ENCODE assay signal across 13 cellular contexts in genomic region chr17:6643460-6644125, GRCh38. TPM values are rescaled to one million over a fixed set of nuclear protein-coding genes. Genes with fewer than 3 reads are reported as not detected.
DNase-seq lines count a peak whose midpoint lies in the region; ATAC-seq and TF ChIP-seq lines count a peak whose summit lies in the region.
"Had no signal": no experiment of that assay in that cellular context is flagged by ENCODE, and none has a peak within 500 bp of the region (broad histone marks: within the 10 kb centered on the region; RNA-seq: fewer than 3 reads in every experiment).

No MANE protein-coding gene starts in this region.

- peak overlapping the region; percentile 96 for H3K4me2 ChIP-seq in skeletal muscle satellite cell (ENCODE audit: low read length)

- no peak for TF ChIP-seq CTCF in activated CD8-positive, alpha-beta T cell treated with anti-CD3 and anti-CD28 coated beads for 36 hours (IDR thresholded peaks at IDR 0.05)
- TF ChIP-seq CTCF in A673 (conservative IDR thresholded peaks at IDR 0.05; ENCODE audit: low read depth, low read length) (no peak), vagina (IDR thresholded peaks at IDR 0.05) (no peak)

- TF ChIP-seq POLR2A in vagina (IDR thresholded peaks at IDR 0.05), result no peak

- peak overlapping the region; percentile 8 for H3K4me3 Mint-ChIP-seq in activated CD8-positive, alpha-beta T cell treated with anti-CD3 and anti-CD28 coated beads for 36 hours
- no peak overlapping the region for H3K4me3 Mint-ChIP-seq in activated CD8-positive, alpha-beta T cell treated with anti-CD3 and anti-CD28 coated beads, Interleukin-2, amount 10 ng/mL, durations not matched to agents 7 days and 5 days

- H3K4me3 ChIP-seq in esophagus (ENCODE audit: low read depth in 1 of 2, low read length in 2 of 2) (no peak overlapping the region), skeletal muscle satellite cell (ENCODE audit: low read length) (no peak overlapping the region), A673 (ENCODE audit: low read depth, low read length, poor library complexity, severe bottlenecking) (no peak overlapping the region), vagina (no peak overlapping the region)
- H3K4me3 ChIP-seq: dorsolateral prefrontal cortex, prostate gland, testis had no signal

- H3K9me3 Mint-ChIP-seq in activated CD8-positive, alpha-beta T cell treated with anti-CD3 and anti-CD28 coated beads for 36 hours, result no peaks in the 10 kb centered on the region
- no peaks in the 10 kb centered on the region for H3K9me3 Mint-ChIP-seq in activated CD8-positive, alpha-beta T cell treated with anti-CD3 and anti-CD28 coated beads, Interleukin-2, amount 10 ng/mL, durations not matched to agents 7 days and 5 days (ENCODE audit: insufficient read depth)

- no peak for DNase-seq in activated CD8-positive, alpha-beta T cell treated with anti-CD3 and anti-CD28 coated beads for 36 hours
- DNase-seq in activated CD8-positive, alpha-beta T cell treated with anti-CD3 and anti-CD28 coated beads, Interleukin-2, amount 10 ng/mL, durations not matched to agents 7 days and 5 days, result no peak
- DNase-seq in NCI-H2196 treated with DMSO at 0.1 percent for 48 hours (lab: John Stamatoyannopoulos, UW; ENCODE audit: unreplicated experiment) (peak; percentile 18), HUDEP-2 (lab: John Stamatoyannopoulos, UW; ENCODE audit: unreplicated experiment in 76 of 76) (no peak), A673 (ENCODE audit: low spot score) (no peak), vagina (ENCODE audit: extremely low spot score in 2 of 2) (no peak)
- DNase-seq: activated CD4-positive, CD25-positive, alpha-beta regulatory T cell treated with anti-CD3 and anti-CD28 coated beads, Interleukin-2, amount 50 U/mL, for 72 hours; dorsolateral prefrontal cortex; NCI-H748 treated with DMSO at 0.1 percent for 48 hours; testis had no signal

- no peaks in the 10 kb centered on the region for H3K27me3 Mint-ChIP-seq in activated CD8-positive, alpha-beta T cell treated with anti-CD3 and anti-CD28 coated beads for 36 hours
- H3K27me3 Mint-ChIP-seq in activated CD8-positive, alpha-beta T cell treated with anti-CD3 and anti-CD28 coated beads, Interleukin-2, amount 10 ng/mL, durations not matched to agents 7 days and 5 days (ENCODE audit: low read depth), result no peaks in the 10 kb centered on the region

- BruUV-seq in A673 (replicated peaks; lab: Mats Ljungman, UMichigan), result no TSS peak

- H3K27me3 ChIP-seq in esophagus (ENCODE audit: control insufficient read depth in 1 of 2, insufficient read depth in 2 of 2, low read length in 2 of 2), result no peaks in the 10 kb centered on the region
- H3K27me3 ChIP-seq in skeletal muscle satellite cell (ENCODE audit: control insufficient read depth, insufficient read depth, low read length), result no peaks in the 10 kb centered on the region
- H3K27me3 ChIP-seq in A673 (replicated peaks; ENCODE audit: insufficient read depth, low read depth, low read length, poor library complexity), result no peaks in the 10 kb centered on the region
- no peaks in the 10 kb centered on the region for H3K27me3 ChIP-seq in vagina
- H3K27me3 ChIP-seq: dorsolateral prefrontal cortex, testis had no signal

- H3K9me3 ChIP-seq in esophagus (ENCODE audit: control insufficient read depth in 2 of 2, insufficient read depth in 1 of 2, low read depth in 1 of 2, low read length in 1 of 2), result no peaks in the 10 kb centered on the region
- no peaks in the 10 kb centered on the region for H3K9me3 ChIP-seq in skeletal muscle satellite cell (replicated peaks; ENCODE audit: low read length)
- H3K9me3 ChIP-seq in A673 (ENCODE audit: low read depth, low read length, poor library complexity, severe bottlenecking), result no peaks in the 10 kb centered on the region
- no peaks in the 10 kb centered on the region for H3K9me3 ChIP-seq in vagina
- H3K9me3 ChIP-seq: prostate gland, testis had no signal

- H3K27ac Mint-ChIP-seq in activated CD8-positive, alpha-beta T cell treated with anti-CD3 and anti-CD28 coated beads for 36 hours, result peak overlapping the region; percentile 77
- H3K27ac Mint-ChIP-seq in activated CD8-positive, alpha-beta T cell treated with anti-CD3 and anti-CD28 coated beads, Interleukin-2, amount 10 ng/mL, durations not matched to agents 7 days and 5 days, result no peak overlapping the region

- 60 to 78% methylated on average over 5 of the region's 5 CpGs for WGBS in esophagus, 2 donors

- H3K36me3 Mint-ChIP-seq in activated CD8-positive, alpha-beta T cell treated with anti-CD3 and anti-CD28 coated beads for 36 hours (ENCODE audit: low read depth), result peaks cover 44% of the 10 kb centered on the region
- peaks cover 58% of the 10 kb centered on the region for H3K36me3 Mint-ChIP-seq in activated CD8-positive, alpha-beta T cell treated with anti-CD3 and anti-CD28 coated beads, Interleukin-2, amount 10 ng/mL, durations not matched to agents 7 days and 5 days (ENCODE audit: low read depth)

- H3K9ac ChIP-seq in skeletal muscle satellite cell (ENCODE audit: low read depth, low read length), result no peak overlapping the region

- CTCF ChIA-PET in activated CD8-positive, alpha-beta T cell treated with anti-CD3 and anti-CD28 coated beads for 36 hours (lab: Charles Lee), result no interaction called here
- CTCF ChIA-PET in activated CD8-positive, alpha-beta T cell treated with anti-CD3 and anti-CD28 coated beads, Interleukin-2, amount 10 ng/mL, durations not matched to agents 7 days and 5 days (lab: Charles Lee), result no interaction called here
- CTCF ChIA-PET in A673 (lab: Charles Lee), result no interaction called here

- H3K36me3 ChIP-seq in esophagus (ENCODE audit: control insufficient read depth in 2 of 2, insufficient read depth in 2 of 2, low read length in 1 of 2) (peaks cover 0 to 5% of the 10 kb centered on the region in 2 donors), skeletal muscle satellite cell (ENCODE audit: insufficient read depth, low read length) (peaks cover 47% of the 10 kb centered on the region), A673 (ENCODE audit: insufficient read depth, low read length, poor library complexity, severe bottlenecking) (peaks cover 41% of the 10 kb centered on the region), vagina (peaks cover 0 to 15% of the 10 kb centered on the region in 2 donors)
- H3K36me3 ChIP-seq: prostate gland had no signal

- intact Hi-C loops in activated CD8-positive, alpha-beta T cell treated with anti-CD3 and anti-CD28 coated beads for 36 hours (cut with micrococcal nuclease), result loop anchor here (10.0 kb wide), 1 partner anchor 169 kb away; no protein-coding TSS in a partner anchor
- intact Hi-C loops in A673 (cut with micrococcal nuclease; ENCODE audit: unreplicated experiment) (loop anchor here (10.0 kb wide), 1 partner anchor 169 kb away; no protein-coding TSS in a partner anchor), vagina (cut with DNase I) (no loop called here)

- H3K4me1 Mint-ChIP-seq in activated CD8-positive, alpha-beta T cell treated with anti-CD3 and anti-CD28 coated beads for 36 hours (ENCODE audit: low read depth), result peaks cover 60% of the 10 kb centered on the region
- H3K4me1 Mint-ChIP-seq in activated CD8-positive, alpha-beta T cell treated with anti-CD3 and anti-CD28 coated beads, Interleukin-2, amount 10 ng/mL, durations not matched to agents 7 days and 5 days (ENCODE audit: low read depth), result peaks cover 64% of the 10 kb centered on the region

- no peak for ATAC-seq in activated CD8-positive, alpha-beta T cell treated with anti-CD3 and anti-CD28 coated beads for 36 hours
- ATAC-seq in activated CD8-positive, alpha-beta T cell treated with anti-CD3 and anti-CD28 coated beads, Interleukin-2, amount 10 ng/mL, durations not matched to agents 7 days and 5 days, result no peak

- POLR2A ChIA-PET in activated CD8-positive, alpha-beta T cell treated with anti-CD3 and anti-CD28 coated beads for 36 hours (lab: Charles Lee), result interaction anchor here (0.6 kb wide), 1 partner anchor 78 kb away, joined by 3 read pairs; no protein-coding TSS in a partner anchor
- POLR2A ChIA-PET in activated CD8-positive, alpha-beta T cell treated with anti-CD3 and anti-CD28 coated beads, Interleukin-2, amount 10 ng/mL, durations not matched to agents 7 days and 5 days (lab: Charles Lee), result no interaction called here
- POLR2A ChIA-PET in A673 (lab: Charles Lee; ENCODE audit: low non-redundant PET), result no interaction called here

- H3K4me1 ChIP-seq in esophagus (ENCODE audit: control insufficient read depth in 2 of 2, insufficient read depth in 2 of 2, low read length in 1 of 2), result peaks cover 9% of the 10 kb centered on the region in 2 donors
- peaks cover 34% of the 10 kb centered on the region for H3K4me1 ChIP-seq in skeletal muscle satellite cell (ENCODE audit: control insufficient read depth, insufficient read depth, low read length)
- H3K4me1 ChIP-seq in A673 (ENCODE audit: insufficient read depth, low read length, poor library complexity, severe bottlenecking), result peaks cover 18% of the 10 kb centered on the region
- peaks cover 39% of the 10 kb centered on the region for H3K4me1 ChIP-seq in vagina

- peak overlapping the region; percentile 20 to 47 for H3K27ac ChIP-seq in esophagus (ENCODE audit: low read depth in 2 of 2, low read length in 1 of 2)
- no peak overlapping the region for H3K27ac ChIP-seq in A673 (ENCODE audit: low read depth, low read length, poor library complexity, severe bottlenecking)
- no peak overlapping the region for H3K27ac ChIP-seq in vagina
- H3K27ac ChIP-seq: prostate gland, testis had no signal

RNA-seq across cellular contexts. Expression of gene TXNDC17, which starts 2.7 kb away (rescaled TPM):
- 100 to 1,000 TPM in 1 of 2 experiments, 10 to 100 TPM in 1; 100.0 to 103 TPM for total RNA-seq in activated CD8-positive, alpha-beta T cell treated with anti-CD3 and anti-CD28 coated beads for 36 hours
- total RNA-seq in activated CD8-positive, alpha-beta T cell treated with anti-CD3 and anti-CD28 coated beads, Interleukin-2, amount 10 ng/mL, durations not matched to agents 7 days and 5 days, result 10 to 100 TPM; 81.8 to 94.7 TPM
- polyA plus RNA-seq in esophagus, result 100 to 1,000 TPM; 578 to 612 TPM
- total RNA-seq in skeletal muscle satellite cell (2012; rRNA removed), result 159 and 173 TPM in 2 replicates
- total RNA-seq in A673 (2021) (140 and 147 TPM in 2 replicates), vagina (164 TPM)

RNA-seq across cellular contexts. Expression of gene KIAA0753, which starts 3.1 kb away (rescaled TPM):
- total RNA-seq in activated CD8-positive, alpha-beta T cell treated with anti-CD3 and anti-CD28 coated beads for 36 hours, result 10 to 100 TPM; 16.5 to 17.3 TPM
- 10 to 100 TPM; 14.0 to 19.5 TPM for total RNA-seq in activated CD8-positive, alpha-beta T cell treated with anti-CD3 and anti-CD28 coated beads, Interleukin-2, amount 10 ng/mL, durations not matched to agents 7 days and 5 days
- 1 to 10 TPM; 5.8 to 6.7 TPM for polyA plus RNA-seq in esophagus
- 10.7 and 16.2 TPM in 2 replicates for total RNA-seq in skeletal muscle satellite cell (2012; rRNA removed)
- total RNA-seq in A673 (2021) (41.2 and 42.8 TPM in 2 replicates), vagina (14.5 TPM)

RNA-seq across cellular contexts. Expression of gene MED31, which starts 7.8 kb away (rescaled TPM):
- 10 to 100 TPM; 21.0 to 24.4 TPM for total RNA-seq in activated CD8-positive, alpha-beta T cell treated with anti-CD3 and anti-CD28 coated beads for 36 hours
- 10 to 100 TPM; 16.9 to 20.2 TPM for total RNA-seq in activated CD8-positive, alpha-beta T cell treated with anti-CD3 and anti-CD28 coated beads, Interleukin-2, amount 10 ng/mL, durations not matched to agents 7 days and 5 days
- 10 to 100 TPM; 18.1 to 34.6 TPM for polyA plus RNA-seq in esophagus
- total RNA-seq in skeletal muscle satellite cell (2012; rRNA removed), result 8.6 and 8.7 TPM in 2 replicates
- total RNA-seq in A673 (2021) (27.9 and 28.0 TPM in 2 replicates), vagina (13.3 TPM)

RNA-seq across cellular contexts. Expression of gene C17orf100, which starts 8.0 kb away (rescaled TPM):
- total RNA-seq in activated CD8-positive, alpha-beta T cell treated with anti-CD3 and anti-CD28 coated beads for 36 hours, result 1 to 10 TPM; 1.1 to 1.6 TPM
- total RNA-seq in activated CD8-positive, alpha-beta T cell treated with anti-CD3 and anti-CD28 coated beads, Interleukin-2, amount 10 ng/mL, durations not matched to agents 7 days and 5 days, result 1 to 10 TPM in 1 of 2 experiments, under 1 TPM in 1; 0.92 to 1.5 TPM
- polyA plus RNA-seq in esophagus, result 1 to 10 TPM; 2.1 to 2.9 TPM
- total RNA-seq in skeletal muscle satellite cell (2012; rRNA removed), result 0.44 and 0.76 TPM in 2 replicates
- total RNA-seq in A673 (2021) (3.1 and 3.3 TPM in 2 replicates), vagina (3.2 TPM)

Comparison
In these comparisons a context has a peak if more than half of its experiments do, and no peak if none do; other contexts are left out.
1. H3K27ac ChIP-seq: peak in esophagus (2 of 2); none in A673 (single experiment) and vagina (single experiment).